10 cellular contexts compared by ENCODE assay signal in the genomic region with DNA sequence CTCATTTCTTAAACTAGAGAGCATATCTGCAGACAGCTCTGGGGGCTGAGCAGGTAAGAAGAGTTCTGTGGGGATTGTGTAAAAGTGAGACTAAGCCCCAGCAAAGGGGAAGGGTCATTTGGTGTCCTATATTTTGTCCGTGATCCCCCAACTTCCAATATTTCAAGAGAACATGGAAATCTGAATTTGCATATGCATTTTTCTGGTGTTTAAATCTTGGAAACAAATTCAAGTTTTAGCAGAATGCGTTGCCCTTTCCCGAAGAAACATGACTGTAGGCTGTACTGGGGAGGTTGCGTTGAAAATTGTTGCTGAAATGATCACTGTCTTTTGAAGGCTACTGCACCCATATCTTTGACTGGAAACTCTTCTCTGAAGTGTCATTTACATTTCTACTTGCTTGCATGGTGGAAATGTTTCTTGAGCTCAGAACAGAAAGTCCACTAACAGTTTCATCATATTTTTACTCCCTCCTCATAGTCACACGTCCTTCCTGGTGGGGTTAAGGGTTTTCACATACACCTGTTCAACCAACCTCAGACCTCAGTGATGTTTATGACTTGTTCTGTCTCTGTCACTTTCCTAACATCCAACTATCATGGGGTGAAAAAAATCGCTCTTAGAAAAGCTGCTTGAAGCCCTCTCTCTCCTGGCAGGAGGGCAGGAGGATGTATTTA.
DNase-seq lines count a peak whose midpoint lies in the region; ATAC-seq and TF ChIP-seq lines count a peak whose summit lies in the region.
"Had no signal": no experiment of that assay in that cellular context is flagged by ENCODE, and none has a peak within 500 bp of the region (broad histone marks: within the 10 kb centered on the region; RNA-seq: fewer than 3 reads in every experiment).

No MANE protein-coding gene starts in this region.

- POLR2A ChIA-PET in Panc1 (lab: Charles Lee), result interaction anchor here (0.6 to 0.7 kb wide), 2 partner anchors 10 to 29 kb away, joined by 3 to 8 read pairs; no protein-coding TSS in a partner anchor

- H4K20me1 ChIP-seq in BLaER1 treated with 17β-estradiol and CSF1 and Interleukin-3, amounts not matched to agents 10 nM and 100 nM, result no peaks in the 10 kb centered on the region

- intact Hi-C loops in Panc1 (cut with micrococcal nuclease; ENCODE audit: unreplicated experiment), result no loop called here
- intact Hi-C loops in ascending aorta (cut with DNase I), result no loop called here

- no peaks in the 10 kb centered on the region for H3K9me3 ChIP-seq in BLaER1 treated with 17β-estradiol and CSF1 and Interleukin-3, amounts not matched to agents 10 nM and 100 nM (replicated peaks in 1 of 11)
- H3K9me3 ChIP-seq in Panc1 (ENCODE audit: control insufficient read depth, insufficient read depth, low read depth, low read length) (no peaks in the 10 kb centered on the region), ascending aorta (no peaks in the 10 kb centered on the region)
- H3K9me3 ChIP-seq: thoracic aorta had no signal

- no peak for DNase-seq in Panc1 (ENCODE audit: low read depth, low spot score)
- no peak for DNase-seq in GM19240 (ENCODE audit: insufficient read length, low spot score)
- no peak for DNase-seq in germinal center (ENCODE audit: low spot score)
- no peak for DNase-seq in activated effector memory CD4-positive, alpha-beta T cell treated with Interleukin-2 at 50 U/mL for 16 hours
- DNase-seq in ascending aorta (ENCODE audit: low spot score in 2 of 2), result no peak
- DNase-seq: C1 segment of cervical spinal cord had no signal

- CTCF ChIA-PET in Panc1 (lab: Charles Lee), result no interaction called here

- no peaks in the 10 kb centered on the region for H3K27me3 ChIP-seq in BLaER1 treated with 17β-estradiol and CSF1 and Interleukin-3, amounts not matched to agents 10 nM and 100 nM
- no peaks in the 10 kb centered on the region for H3K27me3 ChIP-seq in Panc1 (ENCODE audit: control insufficient read depth, insufficient read depth, low read length)
- no peaks in the 10 kb centered on the region for H3K27me3 ChIP-seq in ascending aorta

- H3K9ac ChIP-seq in BLaER1 treated with 17β-estradiol and CSF1 and Interleukin-3, amounts not matched to agents 10 nM and 100 nM, result no peak overlapping the region

- no peak for TF ChIP-seq CTCF in Panc1 (IDR thresholded peaks at IDR 0.05)
- TF ChIP-seq CTCF in ascending aorta (IDR thresholded peaks at IDR 0.05), result no peak

- ATAC-seq in GM19043 (IDR thresholded peaks at IDR 0.05; ENCODE audit: low read depth, unreplicated experiment) (peak; percentile 62), HG02885 (IDR thresholded peaks at IDR 0.05; ENCODE audit: poor library complexity, unreplicated experiment) (peak; percentile 62), Panc1 (no peak)

- peak overlapping the region; percentile 10 to 75 (median 40) for H3K4me2 ChIP-seq in BLaER1 treated with 17β-estradiol and CSF1 and Interleukin-3, amounts not matched to agents 10 nM and 100 nM

- peak overlapping the region in 10 of 11 experiments; percentile 9 to 99 (median 51); a peak in 18 of 22 replicates for H3K27ac ChIP-seq in BLaER1 treated with 17β-estradiol and CSF1 and Interleukin-3, amounts not matched to agents 10 nM and 100 nM
- peak overlapping the region; percentile 89 for H3K27ac ChIP-seq in Panc1 (ENCODE audit: low read length)
- H3K27ac ChIP-seq in ascending aorta, result no peak overlapping the region
- H3K27ac ChIP-seq: thoracic aorta had no signal

- in situ Hi-C loops in Panc1 (cut with HindIII; ENCODE audit: low pct_unique_long_range_greater_than_20kb, low sequenced_read_pairs), result no loop called here

- H3K36me3 ChIP-seq in BLaER1 treated with 17β-estradiol and CSF1 and Interleukin-3, amounts not matched to agents 10 nM and 100 nM, result no peaks in the 10 kb centered on the region
- H3K36me3 ChIP-seq in Panc1 (ENCODE audit: control insufficient read depth, insufficient read depth, low read length), result no peaks in the 10 kb centered on the region
- H3K36me3 ChIP-seq in ascending aorta, result no peaks in the 10 kb centered on the region
- H3K36me3 ChIP-seq: thoracic aorta had no signal

- H3K4me3 ChIP-seq in BLaER1 treated with 17β-estradiol and CSF1 and Interleukin-3, amounts not matched to agents 10 nM and 100 nM, result no peak overlapping the region
- H3K4me3 ChIP-seq in Panc1 (ENCODE audit: low read depth in 2 of 2, low read length in 2 of 2) (no peak overlapping the region), ascending aorta (no peak overlapping the region)
- H3K4me3 ChIP-seq: thoracic aorta had no signal

- H3K4me1 ChIP-seq in BLaER1 treated with 17β-estradiol and CSF1 and Interleukin-3, amounts not matched to agents 10 nM and 100 nM, result peaks cover 70 to 100% (median 88%) of the 10 kb centered on the region in 10 experiments
- H3K4me1 ChIP-seq in Panc1 (ENCODE audit: control insufficient read depth, insufficient read depth, low read length), result peaks cover 52% of the 10 kb centered on the region
- peaks cover 4 to 11% of the 10 kb centered on the region in 2 donors for H3K4me1 ChIP-seq in ascending aorta

- BruUV-seq in Panc1 (replicated peaks; lab: Mats Ljungman, UMichigan), result no TSS peak

Comparison
In these comparisons a context has a peak if more than half of its experiments do, and no peak if none do; other contexts are left out.
1. H3K27ac ChIP-seq: peak in BLaER1 treated with 17β-estradiol and CSF1 and Interleukin-3, amounts not matched to agents 10 nM and 100 nM (10 of 11) and Panc1 (single experiment); none in ascending aorta (0 of 2).